Comparison of ENCODE assay signal across 19 cellular contexts in genomic region chr15:69012761-69013364, GRCh38. TPM values are rescaled to one million over a fixed set of nuclear protein-coding genes. Genes with fewer than 3 reads are reported as not detected.
DNase-seq lines count a peak whose midpoint lies in the region; ATAC-seq and TF ChIP-seq lines count a peak whose summit lies in the region.
"Had no signal": no experiment of that assay in that cellular context is flagged by ENCODE, and none has a peak within 500 bp of the region (broad histone marks: within the 10 kb centered on the region; RNA-seq: fewer than 3 reads in every experiment).

No MANE protein-coding gene starts in this region.

- 0 out of 2 replicates have a peak overlapping the region, but pooled peaks have one; percentile 21 for H3K14ac ChIP-seq in IMR-90 (replicated peaks; ENCODE audit: low read depth, low read length)

- DNase-seq in EH (ENCODE audit: low read depth) (peak; percentile 44), IMR-90 (peak; percentile 10), fibroblast of villous mesenchyme (ENCODE audit: low read depth) (peak; percentile 63), osteocyte (ENCODE audit: extremely low spot score, unreplicated experiment) (peak; percentile 17), NCI-H82 treated with DMSO at 0.1 percent for 48 hours (lab: John Stamatoyannopoulos, UW; ENCODE audit: unreplicated experiment) (no peak), GM13977 (ENCODE audit: low spot score) (no peak), GM19238 (ENCODE audit: insufficient read length, low spot score) (no peak)
- DNase-seq in activated CD8-positive, alpha-beta memory T cell treated with anti-CD3 and anti-CD28 coated beads, Interleukin-2, amount 10 ng/mL, durations not matched to agents 7 days and 5 days = no peak
- DNase-seq: C1 segment of cervical spinal cord; CD4-positive, alpha-beta memory T cell; DMS153; DMS79 treated with DMSO at 0.1 percent for 48 hours; GF-D8; GM23248 had no signal

- peak overlapping the region; percentile 23; the same call in 1 of the 2 replicates for H3K4me2 ChIP-seq in IMR-90 (ENCODE audit: low read depth, low read length)

- 84% methylated on average over 3 of the region's 5 CpGs; no CpG with 5 or more reads in 1 of the 2 experiments for whole genome bisulfite sequencing in IMR-90 (ENCODE audit: extremely low coverage in 2 of 2, insufficient read length in 1 of 2), 2 experiments

- no peak overlapping the region for H2AK9ac ChIP-seq in IMR-90 (replicated peaks; ENCODE audit: low read depth, low read length, poor library complexity)

- H3K4me1 Mint-ChIP-seq in osteocyte (ENCODE audit: unreplicated experiment) = peaks cover 6% of the 10 kb centered on the region
- H3K4me1 Mint-ChIP-seq in activated CD8-positive, alpha-beta memory T cell treated with anti-CD3 and anti-CD28 coated beads, Interleukin-2, amount 10 ng/mL, durations not matched to agents 7 days and 5 days = no peaks in the 10 kb centered on the region
- H3K4me1 Mint-ChIP-seq: B cell; CD4-positive, alpha-beta memory T cell; IgD-negative memory B cell had no signal

- no peak overlapping the region for H2AFZ ChIP-seq in IMR-90 (replicated peaks; ENCODE audit: low read length, poor library complexity)
- H2AFZ ChIP-seq: GM23248 had no signal

- peaks cover 21% of the 10 kb centered on the region for H3K27me3 Mint-ChIP-seq in osteocyte (ENCODE audit: unreplicated experiment)
- peaks cover 6% of the 10 kb centered on the region for H3K27me3 Mint-ChIP-seq in activated CD8-positive, alpha-beta memory T cell treated with anti-CD3 and anti-CD28 coated beads, Interleukin-2, amount 10 ng/mL, durations not matched to agents 7 days and 5 days

- no peak overlapping the region for H4K5ac ChIP-seq in IMR-90 (ENCODE audit: low read depth, low read length)

- in situ Hi-C loops in IMR-90 (cut with MboI; ENCODE audit: low sequenced_read_pairs) = no loop called here
- in situ Hi-C loops in GM13977 (cut with MboI; ENCODE audit: low pct_unique_long_range_greater_than_20kb, low sequenced_read_pairs, unreplicated experiment) = no loop called here

- no peak for TF ChIP-seq CTCF in IMR-90 (conservative IDR thresholded peaks at IDR 0.05; ENCODE audit: low read depth, low read length)
- TF ChIP-seq CTCF in fibroblast of villous mesenchyme (IDR thresholded peaks at IDR 0.05; ENCODE audit: insufficient read depth, low read depth, low read length) = no peak
- no peak for TF ChIP-seq CTCF in osteocyte (IDR thresholded peaks at IDR 0.05)
- no peak for TF ChIP-seq CTCF in GM13977 (IDR thresholded peaks at IDR 0.05; ENCODE audit: extremely low read depth, insufficient read depth, missing control alignments)

- dilution Hi-C loops in IMR-90 (cut with HindIII; ENCODE audit: low sequenced_read_pairs, unreplicated experiment) = no loop called here

- no peak overlapping the region for H2AK5ac ChIP-seq in IMR-90 (ENCODE audit: low read depth, low read length)

- no peaks in the 10 kb centered on the region for H3K79me1 ChIP-seq in IMR-90 (ENCODE audit: low read depth in 1 of 2, low read length in 2 of 2)

- no peak for TF ChIP-seq POLR2A in IMR-90 (IDR thresholded peaks at IDR 0.05; ENCODE audit: low read depth, low read length)

- POLR2A ChIA-PET in IMR-90 (lab: Charles Lee; ENCODE audit: unreplicated experiment) = no interaction called here

- H4K20me1 ChIP-seq in IMR-90 (ENCODE audit: insufficient read depth, low read length) = no peaks in the 10 kb centered on the region

- H3K9me3 ChIP-seq in IMR-90 (ENCODE audit: control insufficient read depth, insufficient read depth, low read length) = peaks cover 2% of the 10 kb centered on the region; the same call in 1 of the 2 replicates

- H3K9me3 Mint-ChIP-seq in osteocyte (ENCODE audit: unreplicated experiment) = peaks cover 17% of the 10 kb centered on the region
- H3K9me3 Mint-ChIP-seq in activated CD8-positive, alpha-beta memory T cell treated with anti-CD3 and anti-CD28 coated beads, Interleukin-2, amount 10 ng/mL, durations not matched to agents 7 days and 5 days (ENCODE audit: low read depth) = peaks cover 3% of the 10 kb centered on the region

- CTCF ChIA-PET in IMR-90 (lab: Yijun Ruan, JAX) = interaction anchor here (1.5 kb wide), 1 partner anchor 10 kb away, joined by 4 read pairs; no protein-coding TSS in a partner anchor
- CTCF ChIA-PET in activated CD8-positive, alpha-beta memory T cell treated with anti-CD3 and anti-CD28 coated beads, Interleukin-2, amount 10 ng/mL, durations not matched to agents 7 days and 5 days (lab: Charles Lee) = no interaction called here

- no peak overlapping the region for H3K56ac ChIP-seq in IMR-90 (ENCODE audit: extremely low read depth, insufficient read depth, low read length)

- H2BK5ac ChIP-seq in IMR-90 (ENCODE audit: low read depth, low read length, poor library complexity, severe bottlenecking) = no peak overlapping the region

- H3K4ac ChIP-seq in IMR-90 (ENCODE audit: low read depth, low read length) = no peak overlapping the region

- BruUV-seq in IMR-90 (replicated peaks; lab: Mats Ljungman, UMichigan) = no TSS peak

- no peak overlapping the region for H3K18ac ChIP-seq in IMR-90 (ENCODE audit: low read depth, low read length)

- no peak overlapping the region for H3K27ac ChIP-seq in IMR-90 (ENCODE audit: insufficient read depth, low read length)
- H3K27ac ChIP-seq: GM23248 had no signal

- no peak overlapping the region for H3K23ac ChIP-seq in IMR-90 (ENCODE audit: low read depth, low read length)

- H3K36me3 Mint-ChIP-seq in osteocyte (ENCODE audit: unreplicated experiment) = peaks cover 7% of the 10 kb centered on the region
- H3K36me3 Mint-ChIP-seq in activated CD8-positive, alpha-beta memory T cell treated with anti-CD3 and anti-CD28 coated beads, Interleukin-2, amount 10 ng/mL, durations not matched to agents 7 days and 5 days = peaks cover 5% of the 10 kb centered on the region

- H2BK120ac ChIP-seq in IMR-90 (ENCODE audit: low read depth, low read length) = no peak overlapping the region

- TF ChIP-seq RAD21 in IMR-90 (IDR thresholded peaks at IDR 0.05; ENCODE audit: low read length) = no peak

- H3K4me3 ChIP-seq in IMR-90 (ENCODE audit: insufficient read depth, low read depth, low read length) = no peak overlapping the region
- no peak overlapping the region for H3K4me3 ChIP-seq in fibroblast of villous mesenchyme (ENCODE audit: low read depth, low read length)
- H3K4me3 ChIP-seq: GM23248 had no signal

- no peak overlapping the region for H3K27ac Mint-ChIP-seq in osteocyte (ENCODE audit: unreplicated experiment)
- H3K27ac Mint-ChIP-seq in activated CD8-positive, alpha-beta memory T cell treated with anti-CD3 and anti-CD28 coated beads, Interleukin-2, amount 10 ng/mL, durations not matched to agents 7 days and 5 days = no peak overlapping the region
- H3K27ac Mint-ChIP-seq: B cell; CD4-positive, alpha-beta memory T cell; IgD-negative memory B cell had no signal

- H3K9ac ChIP-seq in IMR-90 (ENCODE audit: low read depth, low read length) = no peak overlapping the region
- H3K9ac ChIP-seq: GM23248 had no signal

- peaks cover 2% of the 10 kb centered on the region; the same call in 1 of the 2 replicates for H3K27me3 ChIP-seq in IMR-90 (ENCODE audit: control insufficient read depth, insufficient read depth, low read length)

- no peak overlapping the region for H3K4me3 Mint-ChIP-seq in osteocyte (ENCODE audit: unreplicated experiment)
- H3K4me3 Mint-ChIP-seq in activated CD8-positive, alpha-beta memory T cell treated with anti-CD3 and anti-CD28 coated beads, Interleukin-2, amount 10 ng/mL, durations not matched to agents 7 days and 5 days = no peak overlapping the region
- H3K4me3 Mint-ChIP-seq: B cell; CD4-positive, alpha-beta memory T cell; IgD-negative memory B cell had no signal

- no peaks in the 10 kb centered on the region for H3K36me3 ChIP-seq in IMR-90 (ENCODE audit: control insufficient read depth, insufficient read depth, low read length)

- H4K91ac ChIP-seq in IMR-90 (ENCODE audit: insufficient read depth, low read depth, low read length) = no peak overlapping the region

- intact Hi-C loops in IMR-90 (cut with micrococcal nuclease) = no loop called here

- peaks cover 5% of the 10 kb centered on the region for H3K4me1 ChIP-seq in IMR-90 (ENCODE audit: control insufficient read depth, insufficient read depth, low read length)

- H2BK15ac ChIP-seq in IMR-90 (ENCODE audit: low read depth, low read length) = no peak overlapping the region

- H4K8ac ChIP-seq in IMR-90 (ENCODE audit: low read depth in 2 of 2, low read length in 2 of 2) = no peak overlapping the region

- no peaks in the 10 kb centered on the region; the same call in 1 of the 2 replicates for H3K9me1 ChIP-seq in IMR-90 (ENCODE audit: insufficient read depth, low read length)

- no peak overlapping the region for H2BK20ac ChIP-seq in IMR-90 (ENCODE audit: low read depth, low read length)

- ATAC-seq in IMR-90 (ENCODE audit: low read depth) = peak; percentile 60
- no peak for ATAC-seq in activated CD8-positive, alpha-beta memory T cell treated with anti-CD3 and anti-CD28 coated beads, Interleukin-2, amount 10 ng/mL, durations not matched to agents 7 days and 5 days
- ATAC-seq: HCT116 had no signal

TF ChIP-seq in IMR-90, 13 proteins besides CTCF, POLR2A, EP300 and RAD21 (continues in another document):
- TF ChIP-seq RCOR1 (IDR thresholded peaks at IDR 0.05; ENCODE audit: insufficient replicate concordance, low read length) (no peak), NFE2L2 (IDR thresholded peaks at IDR 0.05; ENCODE audit: low read depth, low read length) (no peak), MAFK (IDR thresholded peaks at IDR 0.05; ENCODE audit: low read depth, low read length) (no peak), BHLHE40 (IDR thresholded peaks at IDR 0.05; ENCODE audit: low read depth, low read length) (no peak), CEBPB (IDR thresholded peaks at IDR 0.05; ENCODE audit: low read depth, low read length) (no peak), SMC3 (IDR thresholded peaks at IDR 0.05; ENCODE audit: low read depth, low read length) (no peak), MXI1 (IDR thresholded peaks at IDR 0.05; ENCODE audit: borderline replicate concordance, low read depth, low read length) (no peak), USF2 (IDR thresholded peaks at IDR 0.05; ENCODE audit: low read depth, low read length) (no peak)

RNA-seq across cellular contexts. Expression of gene NOX5, which starts 1.6 kb away (rescaled TPM):
- total RNA-seq in IMR-90 (2012; rRNA removed) = under 0.01 TPM in 1 of 2 replicates, not detected in the other
- 0.07 and 0.20 TPM in 2 replicates for polyA plus RNA-seq in IMR-90 (2012; rRNA removed)
- polyA plus RNA-seq in IMR-90 (2012; cell fraction: cytosol; rRNA removed) = 0.05 and 0.11 TPM in 2 replicates
- polyA plus RNA-seq in IMR-90 (2012; cell fraction: nucleus; rRNA removed; ENCODE audit: low replicate concordance) = 0.60 and 0.65 TPM in 2 replicates
- 0.43 and 0.64 TPM in 2 replicates for total RNA-seq in fibroblast of villous mesenchyme
- not detected in 2 replicates for total RNA-seq in osteocyte
- total RNA-seq in activated CD8-positive, alpha-beta memory T cell treated with anti-CD3 and anti-CD28 coated beads, Interleukin-2, amount 10 ng/mL, durations not matched to agents 7 days and 5 days = under 1 TPM in 1 of 2 experiments, not detected in 1; 0.06 TPM
- total RNA-seq: A172, HT-29 had no signal
- polyA plus RNA-seq: CD4-positive, alpha-beta memory T cell; GM23248; IgD-negative memory B cell had no signal

Comparison
In these comparisons a context has a peak if more than half of its experiments do, and no peak if none do; other contexts are left out.
1. DNase-seq: peak in EH (single experiment), IMR-90 (single experiment), fibroblast of villous mesenchyme (single experiment) and osteocyte (single experiment); none in activated CD8-positive, alpha-beta memory T cell treated with anti-CD3 and anti-CD28 coated beads, Interleukin-2, amount 10 ng/mL, durations not matched to agents 7 days and 5 days (single experiment), NCI-H82 treated with DMSO at 0.1 percent for 48 hours (single experiment), GM13977 (single experiment) and GM19238 (single experiment).